Comparison of ENCODE assay signal across 33 cellular contexts in genomic region chr9:107858260-107858659, GRCh38.
"Had no signal": no experiment of that assay in that cellular context is flagged by ENCODE, and none has a peak within 500 bp of the region (broad histone marks: within the 10 kb centered on the region; RNA-seq: fewer than 3 reads in every experiment).

No MANE protein-coding gene starts in this region.

- DNase-seq: activated effector memory CD4-positive, alpha-beta T cell treated with anti-CD3 and anti-CD28 coated beads, Interleukin-2, amount 50 U/mL, for 16 hours; activated effector memory CD4-positive, alpha-beta T cell treated with Interleukin-2 at 50 U/mL for 16 hours; activated gamma-delta T cell; activated gamma-delta T cell treated with Interleukin-2 at 50 U/mL for 16 hours; activated naive CD4-positive, alpha-beta T cell; activated naive CD4-positive, alpha-beta T cell treated with anti-CD3 and anti-CD28 coated beads for 36 hours; activated naive CD4-positive, alpha-beta T cell treated with anti-CD3 and anti-CD28 coated beads, Interleukin-2, amount 10 ng/mL, durations not matched to agents 7 days and 5 days; activated naive CD4-positive, alpha-beta T cell treated with anti-CD3 and anti-CD28 coated beads, Interleukin-2, amount 50 U/mL, for 16 hours; activated naive CD4-positive, alpha-beta T cell treated with Interleukin-2 at 50 U/mL for 16 hours; activated naive CD8-positive, alpha-beta T cell treated with anti-CD3 and anti-CD28 coated beads for 36 hours; activated naive CD8-positive, alpha-beta T cell treated with anti-CD3 and anti-CD28 coated beads, Interleukin-2, amount 10 ng/mL, durations not matched to agents 7 days and 5 days; activated naive CD8-positive, alpha-beta T cell treated with anti-CD3 and anti-CD28 coated beads, Interleukin-2, amount 50 U/mL, for 24 hours; activated T-cell treated with anti-CD3 and anti-CD28 coated beads, Interleukin-2, amount 50 U/mL, for 24 hours; activated T-cell treated with anti-CD3 and anti-CD28 coated beads, Interleukin-2, amount 50 U/mL, for 4 hours; activated T-cell treated with anti-CD3 and anti-CD28 coated beads, Interleukin-2, amount 50 U/mL, for 48 hours; activated T-cell treated with anti-CD3 and anti-CD28 coated beads, Interleukin-2, amount 50 U/mL, for 72 hours; adrenal gland; amniotic stem cell; amygdala; anterior cingulate cortex; aorta; body of pancreas; brain microvascular endothelial cell; caudate nucleus; central memory CD4-positive, alpha-beta T cell; cerebellar nuclear complex had no signal

- H3K4me1 ChIP-seq: ascending aorta, body of pancreas, breast epithelium had no signal

- H3K9me3 ChIP-seq: adrenal gland had no signal

- ATAC-seq: activated naive CD4-positive, alpha-beta T cell treated with anti-CD3 and anti-CD28 coated beads, Interleukin-2, amount 50 U/mL, for 72 hours; activated naive CD8-positive, alpha-beta T cell treated with anti-CD3 and anti-CD28 coated beads, Interleukin-2, amount 50 U/mL, for 24 hours; activated T-cell treated with anti-CD3 and anti-CD28 coated beads, Interleukin-2, amount 50 U/mL, for 4 hours; activated T-cell treated with anti-CD3 and anti-CD28 coated beads, Interleukin-2, amount 50 U/mL, for 72 hours; activated T-helper 17 cell treated with anti-CD3 and anti-CD28 coated beads, Interleukin-2, amount 50 U/mL, for 72 hours; body of pancreas had no signal

- H3K27ac ChIP-seq: adrenal gland, ascending aorta, body of pancreas, brain microvascular endothelial cell, breast epithelium, cardiac muscle cell had no signal

- FAIRE-seq: astrocyte, bronchial epithelial cell had no signal

- H3K36me3 ChIP-seq: adrenal gland, ascending aorta, brain microvascular endothelial cell, breast epithelium, cardiac muscle cell had no signal

- H3K27me3 ChIP-seq: adrenal gland, ascending aorta, body of pancreas, brain microvascular endothelial cell, breast epithelium had no signal

- H3K4me3 ChIP-seq: adrenal gland, ascending aorta, body of pancreas, breast epithelium, cardiac muscle cell had no signal
